Comparison of ENCODE assay signal across 1 cellular context in genomic region chr19:13152854-13153626, GRCh38.
TF ChIP-seq lines count a peak whose summit lies in the region.

No MANE protein-coding gene starts in this region.

TF ChIP-seq in HepG2, 621 proteins besides CTCF, POLR2A, EP300 and RAD21 (continued from another document and continues in another):
- peak; percentile 72 for TF ChIP-seq ZNF687 (CRISPR knock-in tag; IDR thresholded peaks at IDR 0.05)
- TF ChIP-seq ZNF253 (CRISPR knock-in tag; IDR thresholded peaks at IDR 0.05; ENCODE audit: borderline replicate concordance) = no peak; the same call in 1 of the 2 replicates
- TF ChIP-seq ZSCAN30 (CRISPR knock-in tag; IDR thresholded peaks at IDR 0.05) = no peak
- TF ChIP-seq ZBTB26 (CRISPR knock-in tag; IDR thresholded peaks at IDR 0.05; ENCODE audit: borderline replicate concordance) = no peak; the same call in 1 of the 2 replicates
- TF ChIP-seq PREB (CRISPR knock-in tag; IDR thresholded peaks at IDR 0.05) = no peak
- TF ChIP-seq ZNF20 (CRISPR knock-in tag; IDR thresholded peaks at IDR 0.05) = no peak
- TF ChIP-seq SRY (CRISPR knock-in tag; IDR thresholded peaks at IDR 0.05) = peak; percentile 13; the same call in 1 of the 2 replicates
- TF ChIP-seq SMAD3 (CRISPR knock-in tag; IDR thresholded peaks at IDR 0.05) = no peak
- no peak for TF ChIP-seq TRIM22 (IDR thresholded peaks at IDR 0.05)
- no peak for TF ChIP-seq SNAPC4 (CRISPR knock-in tag; IDR thresholded peaks at IDR 0.05)
- TF ChIP-seq TBL1XR1 (IDR thresholded peaks at IDR 0.05; ENCODE audit: borderline replicate concordance, low read length, partially characterized antibody) = peak; percentile 42
- TF ChIP-seq TOE1 (CRISPR knock-in tag; IDR thresholded peaks at IDR 0.05) = no peak
- TF ChIP-seq NFYB (CRISPR knock-in tag; IDR thresholded peaks at IDR 0.05) = no peak
- TF ChIP-seq REXO4 (CRISPR knock-in tag; IDR thresholded peaks at IDR 0.05; ENCODE audit: borderline replicate concordance) = no peak
- TF ChIP-seq GLMP (CRISPR knock-in tag; IDR thresholded peaks at IDR 0.05; ENCODE audit: borderline replicate concordance) = no peak
- TF ChIP-seq CREM (IDR thresholded peaks at IDR 0.05) = peak; percentile 93
- no peak for TF ChIP-seq CREM (CRISPR knock-in tag; IDR thresholded peaks at IDR 0.05)
- peak; percentile 55 for TF ChIP-seq TFE3 (CRISPR knock-in tag; IDR thresholded peaks at IDR 0.05)
- TF ChIP-seq ZNF264 (CRISPR knock-in tag; IDR thresholded peaks at IDR 0.05) = peak; percentile 85; the same call in 1 of the 2 replicates
- TF ChIP-seq ZNF800 (CRISPR knock-in tag; IDR thresholded peaks at IDR 0.05) = 0 out of 2 replicates have a peak, but pooled peaks have one; percentile 72
- TF ChIP-seq NR2F2 (IDR thresholded peaks at IDR 0.05; ENCODE audit: borderline replicate concordance, low read depth) = no peak
- no peak for TF ChIP-seq ZBTB46 (CRISPR knock-in tag; IDR thresholded peaks at IDR 0.05; ENCODE audit: borderline replicate concordance)
- peak; percentile 78 for TF ChIP-seq MED1 (CRISPR knock-in tag; IDR thresholded peaks at IDR 0.05)
- no peak for TF ChIP-seq CCAR2 (optimal IDR thresholded peaks at IDR 0.05; ENCODE audit: low read depth, low read length)
- no peak for TF ChIP-seq RERE (CRISPR knock-in tag; IDR thresholded peaks at IDR 0.05; ENCODE audit: low read depth)
- TF ChIP-seq SMARCE1 (IDR thresholded peaks at IDR 0.05; ENCODE audit: borderline replicate concordance) = no peak
- TF ChIP-seq HMGA1 (CRISPR knock-in tag; conservative IDR thresholded peaks at IDR 0.05) = no peak
